ENCODE assay signal across 15 cellular contexts in the genomic region with DNA sequence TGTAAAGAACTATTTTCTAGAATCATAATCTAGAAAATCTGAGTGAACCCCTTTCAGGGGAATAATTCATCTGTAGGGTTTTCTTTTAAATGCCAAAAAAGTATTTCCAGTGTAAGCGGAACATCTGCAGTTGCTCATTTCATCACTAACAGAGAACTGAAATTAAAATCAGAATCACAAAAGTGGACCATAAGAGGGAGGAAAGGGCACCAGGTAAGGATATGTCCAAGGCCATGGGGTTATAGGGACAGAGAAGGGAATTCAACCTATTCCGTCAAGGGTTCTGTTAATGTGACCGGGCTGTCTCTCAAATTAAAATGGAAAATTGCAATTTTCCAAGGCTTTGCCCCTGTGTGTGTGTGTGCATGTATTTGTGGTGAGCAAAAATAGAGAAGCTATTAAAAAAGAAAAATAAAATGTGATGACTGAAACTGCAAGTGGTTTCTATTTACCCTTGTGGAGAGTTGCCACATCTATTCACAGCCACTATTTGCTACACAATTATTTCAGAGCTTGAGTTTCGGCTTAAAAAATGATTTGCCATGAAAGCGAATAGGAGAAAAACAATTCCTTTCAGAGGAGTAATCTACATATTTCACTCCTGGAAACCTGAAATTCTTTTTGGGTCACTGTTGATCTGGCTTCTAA. TPM values are rescaled to one million over a fixed set of nuclear protein-coding genes. Genes with fewer than 3 reads are reported as not detected.
DNase-seq lines count a peak whose midpoint lies in the region; ATAC-seq and TF ChIP-seq lines count a peak whose summit lies in the region.
"Had no signal": no experiment of that assay in that cellular context is flagged by ENCODE, and none has a peak within 500 bp of the region (broad histone marks: within the 10 kb centered on the region; RNA-seq: fewer than 3 reads in every experiment).

No MANE protein-coding gene starts in this region.

- TF ChIP-seq CTCF in progenitor cell of endocrine pancreas (IDR thresholded peaks at IDR 0.05; ENCODE audit: unreplicated experiment), result no peak
- TF ChIP-seq CTCF in activated CD8-positive, alpha-beta T cell treated with anti-CD3 and anti-CD28 coated beads for 36 hours (IDR thresholded peaks at IDR 0.05), result no peak

- ATAC-seq in GM18867 (IDR thresholded peaks at IDR 0.05; ENCODE audit: unreplicated experiment), result peak; percentile 67
- peak; percentile 47 for ATAC-seq in HG03159 (IDR thresholded peaks at IDR 0.05; ENCODE audit: unreplicated experiment)
- ATAC-seq in activated CD8-positive, alpha-beta T cell treated with anti-CD3 and anti-CD28 coated beads for 36 hours, result no peak
- ATAC-seq: activated T-helper 17 cell treated with anti-CD3 and anti-CD28 coated beads, Interleukin-2, amount 50 U/mL, for 72 hours; left colon had no signal

- intact Hi-C loops in activated CD8-positive, alpha-beta T cell treated with anti-CD3 and anti-CD28 coated beads for 36 hours (cut with micrococcal nuclease), result no loop called here
- intact Hi-C loops in activated CD4-positive, alpha-beta T cell treated with anti-CD3 and anti-CD28 coated beads, Interleukin-2, amount 10 ng/mL, durations not matched to agents 24 days and 14 days (cut with micrococcal nuclease), result no loop called here

- CTCF ChIA-PET in activated CD8-positive, alpha-beta T cell treated with anti-CD3 and anti-CD28 coated beads for 36 hours (lab: Charles Lee), result no interaction called here

- H3K36me3 Mint-ChIP-seq in progenitor cell of endocrine pancreas (ENCODE audit: insufficient read depth), result peaks cover 14% of the 10 kb centered on the region
- no peaks in the 10 kb centered on the region for H3K36me3 Mint-ChIP-seq in activated CD8-positive, alpha-beta T cell treated with anti-CD3 and anti-CD28 coated beads for 36 hours (ENCODE audit: low read depth)
- H3K36me3 Mint-ChIP-seq in activated CD4-positive, alpha-beta T cell treated with anti-CD3 and anti-CD28 coated beads, Interleukin-2, amount 10 ng/mL, durations not matched to agents 24 days and 14 days (ENCODE audit: low read depth), result no peaks in the 10 kb centered on the region
- H3K36me3 Mint-ChIP-seq: CD8-positive, alpha-beta memory T cell had no signal

- H3K27ac Mint-ChIP-seq in progenitor cell of endocrine pancreas, result peak overlapping the region; percentile 97
- no peak overlapping the region for H3K27ac Mint-ChIP-seq in activated CD8-positive, alpha-beta T cell treated with anti-CD3 and anti-CD28 coated beads for 36 hours
- H3K27ac Mint-ChIP-seq in activated CD4-positive, alpha-beta T cell treated with anti-CD3 and anti-CD28 coated beads, Interleukin-2, amount 10 ng/mL, durations not matched to agents 24 days and 14 days, result no peak overlapping the region
- H3K27ac Mint-ChIP-seq: activated T-helper 17 cell treated with anti-CD3 and anti-CD28 coated beads, Interleukin-2, amount 50 U/mL, for 72 hours; CD8-positive, alpha-beta memory T cell had no signal

- no peak for DNase-seq in progenitor cell of endocrine pancreas (ENCODE audit: low spot score, unreplicated experiment)
- no peak for DNase-seq in activated CD8-positive, alpha-beta T cell treated with anti-CD3 and anti-CD28 coated beads for 36 hours
- no peak for DNase-seq in activated CD4-positive, alpha-beta T cell treated with anti-CD3 and anti-CD28 coated beads, Interleukin-2, amount 10 ng/mL, durations not matched to agents 24 days and 14 days
- DNase-seq in KG1 (lab: John Stamatoyannopoulos, UW), result no peak
- DNase-seq in stimulated activated CD4-positive, alpha-beta T cell treated with anti-CD3 and anti-CD28 coated beads, Interleukin-2, amount 100 ng/mL, for 48 hours, result no peak
- DNase-seq: CD8-positive, alpha-beta memory T cell; left colon; posterior cingulate gyrus; RPMI8226; stimulated activated CD4-positive, alpha-beta T cell treated with anti-CD3 and anti-CD28 coated beads, Interleukin-4, amount 100 ng/mL, for 24 hours had no signal

- POLR2A ChIA-PET in activated CD8-positive, alpha-beta T cell treated with anti-CD3 and anti-CD28 coated beads for 36 hours (lab: Charles Lee), result no interaction called here

- no peaks in the 10 kb centered on the region for H3K27me3 Mint-ChIP-seq in progenitor cell of endocrine pancreas
- H3K27me3 Mint-ChIP-seq in activated CD8-positive, alpha-beta T cell treated with anti-CD3 and anti-CD28 coated beads for 36 hours, result no peaks in the 10 kb centered on the region
- no peaks in the 10 kb centered on the region for H3K27me3 Mint-ChIP-seq in activated CD4-positive, alpha-beta T cell treated with anti-CD3 and anti-CD28 coated beads, Interleukin-2, amount 10 ng/mL, durations not matched to agents 24 days and 14 days
- H3K27me3 Mint-ChIP-seq: activated T-helper 17 cell treated with anti-CD3 and anti-CD28 coated beads, Interleukin-2, amount 50 U/mL, for 72 hours; CD8-positive, alpha-beta memory T cell had no signal

- H3K27ac ChIP-seq in angular gyrus (ENCODE audit: low read depth, low read length), result peak overlapping the region; percentile 68
- H3K27ac ChIP-seq: thoracic aorta had no signal

- no peak overlapping the region for H3K4me3 Mint-ChIP-seq in progenitor cell of endocrine pancreas (ENCODE audit: low read depth)
- no peak overlapping the region for H3K4me3 Mint-ChIP-seq in activated CD8-positive, alpha-beta T cell treated with anti-CD3 and anti-CD28 coated beads for 36 hours
- no peak overlapping the region for H3K4me3 Mint-ChIP-seq in activated CD4-positive, alpha-beta T cell treated with anti-CD3 and anti-CD28 coated beads, Interleukin-2, amount 10 ng/mL, durations not matched to agents 24 days and 14 days
- H3K4me3 Mint-ChIP-seq: activated T-helper 17 cell treated with anti-CD3 and anti-CD28 coated beads, Interleukin-2, amount 50 U/mL, for 72 hours; CD8-positive, alpha-beta memory T cell had no signal

- H3K9me3 Mint-ChIP-seq in progenitor cell of endocrine pancreas (ENCODE audit: low read depth), result no peaks in the 10 kb centered on the region
- H3K9me3 Mint-ChIP-seq in activated CD8-positive, alpha-beta T cell treated with anti-CD3 and anti-CD28 coated beads for 36 hours, result no peaks in the 10 kb centered on the region
- no peaks in the 10 kb centered on the region for H3K9me3 Mint-ChIP-seq in activated CD4-positive, alpha-beta T cell treated with anti-CD3 and anti-CD28 coated beads, Interleukin-2, amount 10 ng/mL, durations not matched to agents 24 days and 14 days
- H3K9me3 Mint-ChIP-seq: activated T-helper 17 cell treated with anti-CD3 and anti-CD28 coated beads, Interleukin-2, amount 50 U/mL, for 72 hours; CD8-positive, alpha-beta memory T cell had no signal

- H3K4me1 Mint-ChIP-seq in progenitor cell of endocrine pancreas (ENCODE audit: low read depth), result peaks cover 61% of the 10 kb centered on the region
- H3K4me1 Mint-ChIP-seq in activated CD8-positive, alpha-beta T cell treated with anti-CD3 and anti-CD28 coated beads for 36 hours (ENCODE audit: low read depth), result peaks cover 12% of the 10 kb centered on the region
- no peaks in the 10 kb centered on the region for H3K4me1 Mint-ChIP-seq in activated CD4-positive, alpha-beta T cell treated with anti-CD3 and anti-CD28 coated beads, Interleukin-2, amount 10 ng/mL, durations not matched to agents 24 days and 14 days
- H3K4me1 Mint-ChIP-seq: CD8-positive, alpha-beta memory T cell had no signal

RNA-seq across cellular contexts. Expression of a gene that starts 53.1 kb away (rescaled TPM):
- total RNA-seq in progenitor cell of endocrine pancreas, result 611 and 631 TPM in 2 replicates
- total RNA-seq in activated CD8-positive, alpha-beta T cell treated with anti-CD3 and anti-CD28 coated beads for 36 hours, result 10 to 100 TPM; 39.3 to 39.4 TPM
- 75.8 and 81.3 TPM in 2 replicates for total RNA-seq in activated CD4-positive, alpha-beta T cell treated with anti-CD3 and anti-CD28 coated beads, Interleukin-2, amount 10 ng/mL, durations not matched to agents 24 days and 14 days
